In the genomic region with DNA sequence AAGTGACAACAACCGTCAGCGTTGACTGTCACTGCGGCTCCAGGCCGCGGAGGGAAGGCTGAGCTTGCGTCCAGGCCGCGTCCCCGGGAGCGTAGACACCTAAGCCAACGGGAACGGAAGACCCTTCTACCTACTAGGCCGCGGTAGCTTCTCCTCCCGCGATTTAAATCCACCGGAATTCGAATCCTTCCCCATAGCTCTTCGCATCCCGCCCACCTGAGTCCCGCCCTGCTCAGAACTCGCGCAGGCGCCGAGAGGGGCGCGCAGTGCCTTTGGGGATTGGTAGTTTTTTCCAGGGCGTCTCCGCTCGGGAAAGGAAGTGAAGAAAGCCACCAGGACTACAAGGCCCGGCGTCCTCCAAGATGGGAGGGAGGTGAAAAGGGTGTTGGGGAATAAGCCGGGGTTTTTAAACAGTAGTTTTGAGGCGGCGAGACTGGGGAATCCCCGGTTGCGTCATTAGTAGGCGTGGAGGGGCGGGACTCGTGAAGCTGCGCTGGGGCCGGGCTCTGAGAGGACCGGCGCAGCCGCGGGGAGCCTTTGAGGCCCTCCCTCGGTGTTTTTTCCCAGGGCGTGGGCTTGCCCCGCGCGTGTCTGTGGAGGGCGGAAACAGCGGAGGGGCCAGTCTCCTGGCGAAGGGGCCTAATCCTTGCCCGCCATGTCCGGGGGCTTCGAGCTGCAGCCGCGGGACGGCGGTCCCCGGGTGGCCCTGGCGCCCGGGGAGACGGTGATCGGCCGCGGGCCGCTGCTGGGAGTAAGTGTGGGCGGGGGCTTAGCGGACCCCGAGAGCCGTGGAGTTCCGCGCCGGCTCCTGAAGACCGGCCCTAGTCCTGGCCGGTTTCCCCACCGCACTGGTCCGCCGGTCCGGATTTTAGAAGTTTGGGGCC, we compare ENCODE assay signal across 8 cellular contexts. TPM values are rescaled to one million over a fixed set of nuclear protein-coding genes. Genes with fewer than 3 reads are reported as not detected.
DNase-seq lines count a peak whose midpoint lies in the region; ATAC-seq lines count a peak whose summit lies in the region.

A gene with protein sequence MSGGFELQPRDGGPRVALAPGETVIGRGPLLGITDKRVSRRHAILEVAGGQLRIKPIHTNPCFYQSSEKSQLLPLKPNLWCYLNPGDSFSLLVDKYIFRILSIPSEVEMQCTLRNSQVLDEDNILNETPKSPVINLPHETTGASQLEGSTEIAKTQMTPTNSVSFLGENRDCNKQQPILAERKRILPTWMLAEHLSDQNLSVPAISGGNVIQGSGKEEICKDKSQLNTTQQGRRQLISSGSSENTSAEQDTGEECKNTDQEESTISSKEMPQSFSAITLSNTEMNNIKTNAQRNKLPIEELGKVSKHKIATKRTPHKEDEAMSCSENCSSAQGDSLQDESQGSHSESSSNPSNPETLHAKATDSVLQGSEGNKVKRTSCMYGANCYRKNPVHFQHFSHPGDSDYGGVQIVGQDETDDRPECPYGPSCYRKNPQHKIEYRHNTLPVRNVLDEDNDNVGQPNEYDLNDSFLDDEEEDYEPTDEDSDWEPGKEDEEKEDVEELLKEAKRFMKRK (plus strand): TSS at position 509 of the 884 bp plus-strand sequence. CDS start 147 bp downstream, at position 656.
A gene with protein sequence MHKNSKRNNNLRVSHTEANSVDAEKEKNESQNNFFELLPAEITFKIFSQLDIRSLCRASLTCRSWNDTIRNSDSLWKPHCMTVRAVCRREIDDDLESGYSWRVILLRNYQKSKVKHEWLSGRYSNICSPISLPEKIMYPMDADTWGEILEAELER (minus strand): TSS at position 218 of the 884 bp plus-strand sequence. CDS start 2,149 bp downstream, outside the sequence.

- H3K4me3 Mint-ChIP-seq in dendritic cell treated with granulocyte-macrophage colony-stimulating factor and Interleukin-4, amounts not matched to agents 40 ng/mL and 50 ng/mL, for 4 days = peak within 1 kb of the TSS; percentile 96

- intact Hi-C loops in dendritic cell treated with granulocyte-macrophage colony-stimulating factor and Interleukin-4, amounts not matched to agents 40 ng/mL and 50 ng/mL, for 4 days (cut with micrococcal nuclease) = loop anchor here (5.0 to 10.0 kb wide), 2 partner anchors 225 to 277 kb away; no protein-coding TSS in a partner anchor

- no peaks in the 10 kb centered on the region for H3K27me3 Mint-ChIP-seq in dendritic cell treated with granulocyte-macrophage colony-stimulating factor and Interleukin-4, amounts not matched to agents 40 ng/mL and 50 ng/mL, for 4 days

- H3K9me3 Mint-ChIP-seq in dendritic cell treated with granulocyte-macrophage colony-stimulating factor and Interleukin-4, amounts not matched to agents 40 ng/mL and 50 ng/mL, for 4 days = no peaks in the 10 kb centered on the region

- ATAC-seq in GM19397 (IDR thresholded peaks at IDR 0.05; ENCODE audit: unreplicated experiment) (peak; percentile 90), HG03565 (IDR thresholded peaks at IDR 0.05; ENCODE audit: unreplicated experiment) (peak; percentile 91), left lobe of liver (peak; percentile 96)

- DNase-seq in CD1c-positive myeloid dendritic cell (ENCODE audit: extremely low spot score) (peak; percentile 100), NCI-H748 treated with DMSO at 0.1 percent for 48 hours (lab: John Stamatoyannopoulos, UW) (peak; percentile 92), left lobe of liver (ENCODE audit: low spot score) (peak; percentile 98)
- DNase-seq in activated CD4-positive, alpha-beta T cell treated with anti-CD3 and anti-CD28 coated beads, Interleukin-2, amount 50 U/mL, for 4 hours = peak; percentile 98 to 99
- DNase-seq in stimulated activated CD4-positive, alpha-beta T cell treated with anti-CD3 and anti-CD28 coated beads, Interleukin-2, amount 100 ng/mL, for 24 hours = peak; percentile 98

- peaks cover 29% of the 10 kb centered on the region for H3K4me1 Mint-ChIP-seq in dendritic cell treated with granulocyte-macrophage colony-stimulating factor and Interleukin-4, amounts not matched to agents 40 ng/mL and 50 ng/mL, for 4 days (ENCODE audit: low read depth)

- H3K36me3 Mint-ChIP-seq in dendritic cell treated with granulocyte-macrophage colony-stimulating factor and Interleukin-4, amounts not matched to agents 40 ng/mL and 50 ng/mL, for 4 days (ENCODE audit: low read depth) = peaks cover 13% of the 10 kb centered on the region

- H3K27ac Mint-ChIP-seq in dendritic cell treated with granulocyte-macrophage colony-stimulating factor and Interleukin-4, amounts not matched to agents 40 ng/mL and 50 ng/mL, for 4 days = peak within 1 kb of the TSS; percentile 94

RNA-seq across cellular contexts. Expression of the first gene that starts in this region (rescaled TPM):
- 1.1 TPM for total RNA-seq in left lobe of liver

RNA-seq across cellular contexts. Expression of the second gene that starts in this region (rescaled TPM):
- 1.3 TPM for total RNA-seq in left lobe of liver

Comparison
In these comparisons a context has a peak if more than half of its experiments do, and no peak if none do; other contexts are left out.
1. Peak in every context shown above with its lines: DNase-seq and ATAC-seq.